In genomic region chr5:158695595-158696330, GRCh38 we compare ENCODE assay signal across 8 cellular contexts.
A peak's percentile ranks its signal among the peaks of the same experiment; 100 is the strongest.
DNase-seq lines count a peak whose midpoint lies in the region; ATAC-seq and TF ChIP-seq lines count a peak whose summit lies in the region.

No MANE protein-coding gene starts in this region.

- TF ChIP-seq CTCF in GM10266 (IDR thresholded peaks at IDR 0.05; ENCODE audit: control insufficient read depth, insufficient read depth, low read depth, missing control alignments) (peak; percentile 92), Loucy (conservative IDR thresholded peaks at IDR 0.05; ENCODE audit: low read length) (peak; percentile 84), heart left ventricle (IDR thresholded peaks at IDR 0.05) (peak; percentile 89 to 99 (median 97))

- ATAC-seq in heart left ventricle = peak; percentile 57 to 91 (median 82)

- H3K4me1 ChIP-seq in Loucy (ENCODE audit: insufficient read depth, low read length, poor library complexity, severe bottlenecking) (peaks cover 13% of the 10 kb centered on the region), heart left ventricle (peaks cover 0 to 66% (median 6%) of the 10 kb centered on the region in 12 donors)

- H3K4me3 Mint-ChIP-seq in activated naive CD8-positive, alpha-beta T cell treated with anti-CD3 and anti-CD28 coated beads for 36 hours = no peak overlapping the region

- peak overlapping the region; percentile 54; the same call in 1 of the 2 replicates for H2AFZ ChIP-seq in Loucy (ENCODE audit: low read length)

- no peak for TF ChIP-seq POLR2A in heart left ventricle (IDR thresholded peaks at IDR 0.05)

- H3K9me3 ChIP-seq in Loucy (ENCODE audit: insufficient read depth, low read depth, low read length) (no peaks in the 10 kb centered on the region), heart left ventricle (no peaks in the 10 kb centered on the region)

- no peak overlapping the region for H3K9ac ChIP-seq in Loucy (ENCODE audit: low read depth, low read length, poor library complexity, severe bottlenecking)

- no peaks in the 10 kb centered on the region for H3K36me3 Mint-ChIP-seq in activated naive CD8-positive, alpha-beta T cell treated with anti-CD3 and anti-CD28 coated beads for 36 hours

- intact Hi-C loops in heart left ventricle (cut with DNase I) = loop anchor here (1.0 to 10.0 kb wide), 16 partner anchors 77 to 621 kb away; no protein-coding TSS in a partner anchor

- H3K27me3 ChIP-seq in H7 (ENCODE audit: control insufficient read depth, insufficient read depth, low read length) (no peaks in the 10 kb centered on the region), Loucy (ENCODE audit: insufficient read depth, low read length, poor library complexity, severe bottlenecking) (no peaks in the 10 kb centered on the region), heart left ventricle (peaks cover 0 to 9% (median 0%) of the 10 kb centered on the region in 9 donors)

- DNase-seq in GM10266 (ENCODE audit: extremely low spot score) (peak; percentile 67), H7 (peak; percentile 77), SKM-1 treated with dmso at 0.1 percent for 144 hours (lab: John Stamatoyannopoulos, UW; ENCODE audit: unreplicated experiment) (peak; percentile 47), heart left ventricle (peak; percentile 67 to 83 (median 72)), renal cortical epithelial cell (ENCODE audit: low read depth) (peak; percentile 34), GF-D8 (lab: John Stamatoyannopoulos, UW) (no peak)
- DNase-seq in activated naive CD8-positive, alpha-beta T cell treated with anti-CD3 and anti-CD28 coated beads for 36 hours = peak; percentile 54

- no peak overlapping the region for H3K4me2 ChIP-seq in Loucy (ENCODE audit: low read depth, low read length, poor library complexity, severe bottlenecking)

- peak overlapping the region in 8 of 12 donors; percentile 14 to 58 (median 40) for H3K27ac ChIP-seq in heart left ventricle

- H3K27me3 Mint-ChIP-seq in activated naive CD8-positive, alpha-beta T cell treated with anti-CD3 and anti-CD28 coated beads for 36 hours = no peaks in the 10 kb centered on the region

- WGBS in heart left ventricle, 4 donors = 0 to 1% (median 1%) methylated on average over 7 of the region's 7 CpGs

- H4K20me1 ChIP-seq in Loucy (ENCODE audit: insufficient read depth, low read length, poor library complexity, severe bottlenecking) = no peaks in the 10 kb centered on the region

- no peaks in the 10 kb centered on the region for H3K79me2 ChIP-seq in Loucy (ENCODE audit: insufficient read depth, low read length)

- H3K27ac Mint-ChIP-seq in activated naive CD8-positive, alpha-beta T cell treated with anti-CD3 and anti-CD28 coated beads for 36 hours = no peak overlapping the region

- H3K36me3 ChIP-seq in H7 (replicated peaks; ENCODE audit: control insufficient read depth, insufficient read depth, low read length) (no peaks in the 10 kb centered on the region), Loucy (ENCODE audit: insufficient read depth, low read length) (peaks cover 6% of the 10 kb centered on the region; the same call in 1 of the 2 replicates), heart left ventricle (no peaks in the 10 kb centered on the region)

- H3K4me3 ChIP-seq in H7 (ENCODE audit: insufficient read depth, low read depth, low read length) (no peak overlapping the region), Loucy (ENCODE audit: low read length, poor library complexity, severe bottlenecking) (no peak overlapping the region), heart left ventricle (no peak overlapping the region)

- H3K9me3 Mint-ChIP-seq in activated naive CD8-positive, alpha-beta T cell treated with anti-CD3 and anti-CD28 coated beads for 36 hours = no peaks in the 10 kb centered on the region

- H3K4me1 Mint-ChIP-seq in activated naive CD8-positive, alpha-beta T cell treated with anti-CD3 and anti-CD28 coated beads for 36 hours = peaks cover 5% of the 10 kb centered on the region

- no peaks in the 10 kb centered on the region for H3F3A ChIP-seq in Loucy (ENCODE audit: low read depth)

- H3K9me2 ChIP-seq in Loucy (replicated peaks; ENCODE audit: low read depth, low read length) = no peaks in the 10 kb centered on the region
